In the genomic region with DNA sequence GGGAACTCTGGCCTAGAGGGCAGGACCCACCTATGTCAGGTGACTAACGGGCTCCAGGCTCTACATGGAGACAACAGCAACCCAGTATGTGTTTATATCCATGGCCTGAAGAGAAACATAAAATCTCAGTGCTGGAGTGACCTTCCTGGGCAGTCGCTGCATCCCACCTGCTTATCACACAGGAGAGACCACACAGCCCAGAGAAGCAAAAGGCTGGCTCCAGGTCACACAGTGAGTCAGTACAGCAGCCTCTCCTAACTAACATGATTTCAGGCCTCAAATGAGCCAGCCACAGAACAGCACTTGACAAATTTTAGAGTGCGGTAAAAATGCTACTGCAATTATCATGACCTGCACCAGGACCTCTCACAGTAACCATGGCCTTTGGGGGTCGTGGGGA, we compare ENCODE assay signal across 14 cellular contexts.
"Had no signal": no experiment of that assay in that cellular context is flagged by ENCODE, and none has a peak within 500 bp of the region (broad histone marks: within the 10 kb centered on the region; RNA-seq: fewer than 3 reads in every experiment).

No MANE protein-coding gene starts in this region.

- H3K36me3 Mint-ChIP-seq: naive B cell had no signal

- H3K9ac ChIP-seq: SK-N-SH had no signal

- H3K9me3 ChIP-seq: body of pancreas, neutrophil, right lobe of liver, SK-N-SH had no signal

- H3K27me3 Mint-ChIP-seq: activated B cell treated with CpG ODN at 0.5 μM for 24 hours; activated CD4-positive, alpha-beta T cell treated with anti-CD3 and anti-CD28 coated beads, Interleukin-2, amount 10 ng/mL, durations not matched to agents 24 days and 14 days; activated naive CD4-positive, alpha-beta T cell treated with anti-CD3 and anti-CD28 coated beads, Interleukin-2, amount 50 U/mL, for 24 hours; naive B cell had no signal

- H3K4me2 ChIP-seq: SK-N-SH had no signal

- H3K4me3 Mint-ChIP-seq: activated B cell treated with CpG ODN at 0.5 μM for 24 hours; activated CD4-positive, alpha-beta T cell treated with anti-CD3 and anti-CD28 coated beads, Interleukin-2, amount 10 ng/mL, durations not matched to agents 24 days and 14 days; activated naive CD4-positive, alpha-beta T cell treated with anti-CD3 and anti-CD28 coated beads, Interleukin-2, amount 50 U/mL, for 24 hours; naive B cell; stimulated activated naive CD8-positive, alpha-beta T cell treated with anti-CD3 and anti-CD28 coated beads, Interleukin-15, amount 100 ng/mL, for 72 hours had no signal

- H3K9me3 Mint-ChIP-seq: activated B cell treated with CpG ODN at 0.5 μM for 24 hours had no signal

- H3K27ac ChIP-seq: body of pancreas, foreskin keratinocyte, neutrophil, right lobe of liver had no signal

- H3K36me3 ChIP-seq: neutrophil, right lobe of liver had no signal

- DNase-seq: activated B cell treated with CpG ODN at 0.5 μM for 24 hours; activated CD4-positive, alpha-beta T cell treated with anti-CD3 and anti-CD28 coated beads, Interleukin-2, amount 10 ng/mL, durations not matched to agents 24 days and 14 days; body of pancreas; mesendoderm; naive B cell; posterior cingulate gyrus; right lobe of liver; SK-N-SH; stimulated activated CD4-positive, alpha-beta T cell treated with anti-CD3 and anti-CD28 coated beads, Interleukin-4, amount 100 ng/mL, for 1 hour; stimulated activated CD8-positive, alpha-beta memory T cell treated with anti-CD3 and anti-CD28 coated beads, Interleukin-4, amount 100 ng/mL, for 48 hours; stimulated activated naive CD8-positive, alpha-beta T cell treated with anti-CD3 and anti-CD28 coated beads, Interleukin-15, amount 100 ng/mL, for 72 hours had no signal

- H3K4me3 ChIP-seq: body of pancreas, right lobe of liver had no signal

- H3K27ac Mint-ChIP-seq: activated B cell treated with CpG ODN at 0.5 μM for 24 hours; activated CD4-positive, alpha-beta T cell treated with anti-CD3 and anti-CD28 coated beads, Interleukin-2, amount 10 ng/mL, durations not matched to agents 24 days and 14 days; activated naive CD4-positive, alpha-beta T cell treated with anti-CD3 and anti-CD28 coated beads, Interleukin-2, amount 50 U/mL, for 24 hours; stimulated activated naive CD8-positive, alpha-beta T cell treated with anti-CD3 and anti-CD28 coated beads, Interleukin-15, amount 100 ng/mL, for 72 hours had no signal

- H3K27me3 ChIP-seq: body of pancreas, foreskin keratinocyte, right lobe of liver had no signal
